ENCODE assay signal across 13 cellular contexts in genomic region chr17:81043319-81043724, GRCh38. TPM values are rescaled to one million over a fixed set of nuclear protein-coding genes. Genes with fewer than 3 reads are reported as not detected.
DNase-seq lines count a peak whose midpoint lies in the region; TF ChIP-seq lines count a peak whose summit lies in the region.
"Had no signal": no experiment of that assay in that cellular context is flagged by ENCODE, and none has a peak within 500 bp of the region (broad histone marks: within the 10 kb centered on the region; RNA-seq: fewer than 3 reads in every experiment).

No MANE protein-coding gene starts in this region.

- peak overlapping the region; percentile 79 for H3K4me2 ChIP-seq in PC-9
- H3K4me2 ChIP-seq: BLaER1 had no signal

- intact Hi-C loops in PC-9 (cut with micrococcal nuclease; ENCODE audit: unreplicated experiment), result no loop called here

- H3K27ac ChIP-seq in PC-9 (peak overlapping the region; percentile 92), mesodermal cell (ENCODE audit: low read depth, low read length, severe bottlenecking) (peak overlapping the region; percentile 41), tibial nerve (peak overlapping the region in 3 of 4 donors; percentile 45 to 88 (median 87))
- H3K27ac ChIP-seq: BLaER1 had no signal

- H3K4me3 Mint-ChIP-seq in endothelial cell (ENCODE audit: unreplicated experiment), result no peak overlapping the region
- H3K4me3 Mint-ChIP-seq: activated CD4-positive, alpha-beta T cell treated with anti-CD3 and anti-CD28 coated beads, Interleukin-2, amount 10 ng/mL, durations not matched to agents 7 days and 5 days; activated T-cell treated with anti-CD3 and anti-CD28 coated beads, Interleukin-2, amount 50 U/mL, for 4 hours; natural killer cell had no signal

- no peaks in the 10 kb centered on the region for H3K36me3 Mint-ChIP-seq in endothelial cell (ENCODE audit: low read depth, unreplicated experiment)
- H3K36me3 Mint-ChIP-seq: natural killer cell had no signal

- peak overlapping the region; percentile 97 for H3K27ac Mint-ChIP-seq in endothelial cell (ENCODE audit: unreplicated experiment)
- H3K27ac Mint-ChIP-seq: activated CD4-positive, alpha-beta T cell treated with anti-CD3 and anti-CD28 coated beads, Interleukin-2, amount 10 ng/mL, durations not matched to agents 7 days and 5 days; natural killer cell had no signal

- H3F3A ChIP-seq in PC-9 (ENCODE audit: insufficient read depth, low read depth), result peaks cover 22% of the 10 kb centered on the region; the same call in 1 of the 2 replicates

- H4K20me1 ChIP-seq in PC-9 (ENCODE audit: insufficient read depth), result no peaks in the 10 kb centered on the region; the same call in 1 of the 2 replicates

- CTCF ChIA-PET in PC-9 (lab: Charles Lee), result interaction anchor here (0.7 kb wide), 1 partner anchor 29 kb away, joined by 4 read pairs; no protein-coding TSS in a partner anchor

- DNase-seq in PC-9 (no peak), endothelial cell (ENCODE audit: low spot score) (no peak), tibial nerve (ENCODE audit: low spot score in 2 of 2) (no peak), D341Med (ENCODE audit: low spot score) (no peak), SHP77 treated with DMSO at 0.1 percent for 48 hours (lab: John Stamatoyannopoulos, UW) (no peak)
- DNase-seq in stimulated activated CD4-positive, alpha-beta T cell treated with anti-CD3 and anti-CD28 coated beads, Interleukin-15, amount 100 ng/mL, for 24 hours, result no peak
- DNase-seq: activated CD4-positive, alpha-beta T cell treated with anti-CD3 and anti-CD28 coated beads, Interleukin-2, amount 10 ng/mL, durations not matched to agents 7 days and 5 days; activated T-cell treated with anti-CD3 and anti-CD28 coated beads, Interleukin-2, amount 50 U/mL, for 4 hours; cortex of kidney; natural killer cell; NCI-H1105 had no signal

- peaks cover 42% of the 10 kb centered on the region for H3K4me1 Mint-ChIP-seq in endothelial cell (ENCODE audit: unreplicated experiment)
- H3K4me1 Mint-ChIP-seq: activated CD4-positive, alpha-beta T cell treated with anti-CD3 and anti-CD28 coated beads, Interleukin-2, amount 10 ng/mL, durations not matched to agents 7 days and 5 days had no signal

- peaks cover 16% of the 10 kb centered on the region for H3K27me3 Mint-ChIP-seq in endothelial cell (ENCODE audit: unreplicated experiment)
- H3K27me3 Mint-ChIP-seq: activated CD4-positive, alpha-beta T cell treated with anti-CD3 and anti-CD28 coated beads, Interleukin-2, amount 10 ng/mL, durations not matched to agents 7 days and 5 days had no signal

- H3K4me3 ChIP-seq in PC-9, result peak overlapping the region; percentile 29; the same call in 1 of the 2 replicates
- H3K4me3 ChIP-seq in mesodermal cell (ENCODE audit: extremely low read depth, insufficient read depth, low read length, poor library complexity, severe bottlenecking), result no peak overlapping the region
- peak overlapping the region in 1 of 4 donors; percentile 9 for H3K4me3 ChIP-seq in tibial nerve
- H3K4me3 ChIP-seq: BLaER1 had no signal

- no peak overlapping the region for H2AFZ ChIP-seq in PC-9

- TF ChIP-seq POLR2A in tibial nerve (IDR thresholded peaks at IDR 0.05), result no peak

- 95 to 96% methylated on average over 19 of the region's 19 CpGs for WGBS in mesodermal cell (ENCODE audit: insufficient coverage in 2 of 2), 2 experiments
- 73 to 85% methylated on average over 14 to 18 of the region's 19 CpGs for WGBS in tibial nerve, 2 donors

- H3K4me1 ChIP-seq in PC-9 (replicated peaks; ENCODE audit: insufficient read depth) (peaks cover 74% of the 10 kb centered on the region), mesodermal cell (ENCODE audit: control insufficient read depth, insufficient read depth, low read length, poor library complexity, severe bottlenecking) (peaks cover 40% of the 10 kb centered on the region), tibial nerve (peaks cover 0 to 98% (median 49%) of the 10 kb centered on the region in 4 donors)

- POLR2A ChIA-PET in PC-9 (lab: Charles Lee; ENCODE audit: unreplicated experiment), result interaction anchor here (0.6 to 1.0 kb wide), 4 partner anchors 11 to 1198 kb away, joined by 3 to 5 read pairs (median 4); no protein-coding TSS in a partner anchor

- H3K9me2 ChIP-seq in PC-9 (ENCODE audit: insufficient read depth), result no peaks in the 10 kb centered on the region

- H3K79me2 ChIP-seq in PC-9 (ENCODE audit: low read depth), result peaks cover 94% of the 10 kb centered on the region

- H3K9me3 ChIP-seq in PC-9 (ENCODE audit: insufficient read depth, low read depth) (no peaks in the 10 kb centered on the region), mesodermal cell (ENCODE audit: control insufficient read depth, low read length) (no peaks in the 10 kb centered on the region), tibial nerve (no peaks in the 10 kb centered on the region)
- H3K9me3 ChIP-seq: BLaER1 had no signal

- BruUV-seq in PC-9 (replicated peaks; lab: Mats Ljungman, UMichigan), result TSS peak; percentile 86

- no peaks in the 10 kb centered on the region for H3K9me3 Mint-ChIP-seq in endothelial cell (ENCODE audit: unreplicated experiment)
- H3K9me3 Mint-ChIP-seq: activated CD4-positive, alpha-beta T cell treated with anti-CD3 and anti-CD28 coated beads, Interleukin-2, amount 10 ng/mL, durations not matched to agents 7 days and 5 days; activated T-cell treated with anti-CD3 and anti-CD28 coated beads, Interleukin-2, amount 50 U/mL, for 4 hours; natural killer cell had no signal

- TF ChIP-seq CTCF in PC-9 (conservative IDR thresholded peaks at IDR 0.05), result no peak
- TF ChIP-seq CTCF in endothelial cell (IDR thresholded peaks at IDR 0.05; ENCODE audit: unreplicated experiment), result no peak
- TF ChIP-seq CTCF in tibial nerve (IDR thresholded peaks at IDR 0.05), result no peak

- TF ChIP-seq EP300 in tibial nerve (IDR thresholded peaks at IDR 0.05), result no peak

- no peaks in the 10 kb centered on the region for H3K36me3 ChIP-seq in PC-9 (ENCODE audit: low read depth)
- H3K36me3 ChIP-seq in mesodermal cell (ENCODE audit: control insufficient read depth, insufficient read depth, low read length), result peaks cover 5% of the 10 kb centered on the region
- no peaks in the 10 kb centered on the region for H3K36me3 ChIP-seq in tibial nerve
- H3K36me3 ChIP-seq: BLaER1 had no signal

- H3K27me3 ChIP-seq in PC-9 (ENCODE audit: insufficient read depth, low read depth) (no peaks in the 10 kb centered on the region), tibial nerve (no peaks in the 10 kb centered on the region)

RNA-seq across cellular contexts. Expression of gene BAIAP2, which starts 8.4 kb away (rescaled TPM):
- total RNA-seq in PC-9 (2021) (109 and 125 TPM in 2 replicates), endothelial cell (ENCODE audit: unreplicated experiment) (67.8 TPM), tibial nerve (10 to 100 TPM; 49.5 to 81.2 (median 66.9) TPM)
- 27.1 TPM for polyA plus RNA-seq in mesodermal cell (2013, experiment 1 of 2)
- 24.1 TPM for polyA plus RNA-seq in mesodermal cell (2013, experiment 2 of 2)

RNA-seq across cellular contexts. Expression of gene CHMP6, which starts 51.7 kb away (rescaled TPM):
- total RNA-seq in PC-9 (2021) (17.4 and 18.1 TPM in 2 replicates), endothelial cell (ENCODE audit: unreplicated experiment) (34.3 TPM), tibial nerve (10 to 100 TPM; 30.6 to 46.3 (median 40.2) TPM)
- 17.0 TPM for polyA plus RNA-seq in mesodermal cell (2013, experiment 1 of 2)
- polyA plus RNA-seq in mesodermal cell (2013, experiment 2 of 2), result 16.6 TPM

Comparison
In these comparisons a context has a peak if more than half of its experiments do, and no peak if none do; other contexts are left out.
1. H3K27ac ChIP-seq: peak in every context shown above with its lines; median percentile 92 in PC-9; 87 in tibial nerve; 41 in mesodermal cell.